14 cellular contexts compared by ENCODE assay signal in genomic region chr9:126334626-126335621, GRCh38. TPM values are rescaled to one million over a fixed set of nuclear protein-coding genes. Genes with fewer than 3 reads are reported as not detected.
DNase-seq lines count a peak whose midpoint lies in the region; ATAC-seq, FAIRE-seq and TF ChIP-seq lines count a peak whose summit lies in the region.
"Had no signal": no experiment of that assay in that cellular context is flagged by ENCODE, and none has a peak within 500 bp of the region (broad histone marks: within the 10 kb centered on the region; RNA-seq: fewer than 3 reads in every experiment).

No MANE protein-coding gene starts in this region.

- peaks cover 10% of the 10 kb centered on the region for H3K4me1 ChIP-seq in astrocyte (ENCODE audit: insufficient read depth, low read length)
- peaks cover 15 to 88% (median 50%) of the 10 kb centered on the region in 9 donors for H3K4me1 ChIP-seq in heart right ventricle
- H3K4me1 ChIP-seq in trophoblast cell (ENCODE audit: control insufficient read depth in 1 of 2, insufficient read depth in 2 of 2, low read length in 2 of 2): peaks cover 7 to 14% of the 10 kb centered on the region in 2 experiments

- H3K27me3 ChIP-seq in astrocyte (ENCODE audit: insufficient read depth, low read length) (no peaks in the 10 kb centered on the region), heart right ventricle (no peaks in the 10 kb centered on the region), trophoblast cell (ENCODE audit: insufficient read depth, low read length) (no peaks in the 10 kb centered on the region)

- H3K9me3 Mint-ChIP-seq in astrocyte (ENCODE audit: unreplicated experiment): no peaks in the 10 kb centered on the region
- H3K9me3 Mint-ChIP-seq in CD14-positive monocyte: peaks cover 0 to under 1% (median 0%) of the 10 kb centered on the region in 7 donors
- H3K9me3 Mint-ChIP-seq: activated T-helper 17 cell treated with anti-CD3 and anti-CD28 coated beads, Interleukin-2, amount 50 U/mL, for 72 hours had no signal

- H2BK12ac ChIP-seq in trophoblast cell (ENCODE audit: low read length): no peak overlapping the region

- no peak overlapping the region for H3K4ac ChIP-seq in trophoblast cell (ENCODE audit: low read depth, low read length)

- no peak overlapping the region for H2BK5ac ChIP-seq in trophoblast cell (ENCODE audit: low read depth, low read length, poor library complexity)

- H3K18ac ChIP-seq in trophoblast cell (ENCODE audit: low read length): peak overlapping the region; percentile 30

- H3K27me3 Mint-ChIP-seq in astrocyte (ENCODE audit: low read depth, unreplicated experiment) (no peaks in the 10 kb centered on the region), CD14-positive monocyte (ENCODE audit: low read depth in 3 of 3) (no peaks in the 10 kb centered on the region)
- H3K27me3 Mint-ChIP-seq: activated T-helper 17 cell treated with anti-CD3 and anti-CD28 coated beads, Interleukin-2, amount 50 U/mL, for 72 hours had no signal

- no peaks in the 10 kb centered on the region for H3K79me1 ChIP-seq in trophoblast cell (ENCODE audit: low read length)

- H3K9me3 ChIP-seq in astrocyte (ENCODE audit: insufficient read depth, low read depth, low read length): no peaks in the 10 kb centered on the region
- H3K9me3 ChIP-seq in heart right ventricle: no peaks in the 10 kb centered on the region
- no peaks in the 10 kb centered on the region for H3K9me3 ChIP-seq in trophoblast cell (ENCODE audit: insufficient read depth, low read depth, low read length)

- H3K4me3 Mint-ChIP-seq in astrocyte (ENCODE audit: unreplicated experiment): no peak overlapping the region
- H3K4me3 Mint-ChIP-seq in CD14-positive monocyte: no peak overlapping the region
- H3K4me3 Mint-ChIP-seq: activated T-helper 17 cell treated with anti-CD3 and anti-CD28 coated beads, Interleukin-2, amount 50 U/mL, for 72 hours had no signal

- ATAC-seq in heart right ventricle: peak; percentile 13 to 84 (median 75)
- no peak for ATAC-seq in HG02759 (IDR thresholded peaks at IDR 0.05; ENCODE audit: unreplicated experiment)
- ATAC-seq: activated T-helper 17 cell treated with anti-CD3 and anti-CD28 coated beads, Interleukin-2, amount 50 U/mL, for 72 hours had no signal

- H3K36me3 Mint-ChIP-seq in astrocyte (ENCODE audit: low read depth, unreplicated experiment): peaks cover under 1% of the 10 kb centered on the region
- H3K36me3 Mint-ChIP-seq in CD14-positive monocyte: peaks cover 3 to 9% of the 10 kb centered on the region in 2 donors

- 33 to 39% methylated on average over 8 of the region's 8 CpGs for WGBS in heart right ventricle, 2 donors
- WGBS in trophoblast cell (ENCODE audit: extremely low coverage, insufficient coverage, insufficient read length): no CpG with 5 or more reads among the region's 8 CpGs

- H3K79me2 ChIP-seq in astrocyte (ENCODE audit: insufficient read depth, low read length) (peaks cover 43% of the 10 kb centered on the region), trophoblast cell (ENCODE audit: control insufficient read depth, insufficient read depth, low read length, poor library complexity) (no peaks in the 10 kb centered on the region)

- H3K36me3 ChIP-seq in astrocyte (ENCODE audit: insufficient read depth, low read length) (no peaks in the 10 kb centered on the region), heart right ventricle (no peaks in the 10 kb centered on the region), trophoblast cell (ENCODE audit: control insufficient read depth in 1 of 2, insufficient read depth in 2 of 2, low read length in 2 of 2) (no peaks in the 10 kb centered on the region)

- H3K14ac ChIP-seq in trophoblast cell (ENCODE audit: low read length): no peak overlapping the region

- FAIRE-seq in astrocyte (lab: Jason Lieb, UNC): no peak

- H4K12ac ChIP-seq in trophoblast cell (ENCODE audit: low read depth, low read length): no peak overlapping the region

- H3K4me1 Mint-ChIP-seq in astrocyte (ENCODE audit: low read depth, unreplicated experiment) (peaks cover 12% of the 10 kb centered on the region), CD14-positive monocyte (peaks cover 81% of the 10 kb centered on the region)

- intact Hi-C loops in heart right ventricle (cut with DNase I): loop anchor here in 1 of 10 donors (5.0 kb wide), 1 partner anchor 88 kb away; no protein-coding TSS in a partner anchor
- intact Hi-C loops in CD14-positive monocyte (cut with micrococcal nuclease): no loop called here

- H4K8ac ChIP-seq in trophoblast cell (ENCODE audit: low read depth, low read length): no peak overlapping the region

- H3K4me2 ChIP-seq in astrocyte (ENCODE audit: low read length) (no peak overlapping the region), trophoblast cell (ENCODE audit: low read length) (no peak overlapping the region)

- H2AK5ac ChIP-seq in trophoblast cell (ENCODE audit: low read length): no peak overlapping the region

- H2AFZ ChIP-seq in astrocyte (ENCODE audit: low read depth, low read length) (no peak overlapping the region), trophoblast cell (ENCODE audit: insufficient read depth, low read length, poor library complexity) (no peak overlapping the region)

- H3K4me3 ChIP-seq in astrocyte (ENCODE audit: insufficient read depth, low read depth, low read length): no peak overlapping the region
- H3K4me3 ChIP-seq in heart right ventricle: peak overlapping the region in 5 of 10 donors; percentile 3 to 36 (median 18)
- peak overlapping the region; percentile 34 for H3K4me3 ChIP-seq in trophoblast cell (ENCODE audit: low read depth, low read length)

- no peak overlapping the region for H3K9ac ChIP-seq in astrocyte (ENCODE audit: low read length)
- no peak overlapping the region for H3K9ac ChIP-seq in trophoblast cell (ENCODE audit: low read length)

- no peak overlapping the region for H3K23ac ChIP-seq in trophoblast cell (ENCODE audit: low read length)

- H4K91ac ChIP-seq in trophoblast cell (ENCODE audit: low read depth, low read length): no peak overlapping the region

- peak; percentile 23 for DNase-seq in AG08395 (ENCODE audit: low spot score)
- DNase-seq in astrocyte (ENCODE audit: low read depth): peak; percentile 32
- DNase-seq in heart right ventricle: no peak
- DNase-seq in trophoblast cell: peak; percentile 65 to 89
- DNase-seq in CD14-positive monocyte (ENCODE audit: low spot score): no peak
- DNase-seq in DMS114 treated with DMSO at 0.1 percent for 48 hours (lab: John Stamatoyannopoulos, UW; ENCODE audit: unreplicated experiment): no peak
- no peak for DNase-seq in SKM-1 (lab: John Stamatoyannopoulos, UW; ENCODE audit: unreplicated experiment)
- DNase-seq: HCEC 1CT, KBM-7, NCI-H345, occipital lobe, SHP77 had no signal

- peaks cover 66% of the 10 kb centered on the region for H4K20me1 ChIP-seq in astrocyte (ENCODE audit: insufficient read depth, low read length)

- H3K27ac ChIP-seq in astrocyte (ENCODE audit: low read depth, low read length): no peak overlapping the region
- peak overlapping the region in 9 of 10 donors; percentile 19 to 81 (median 66) for H3K27ac ChIP-seq in heart right ventricle
- no peak overlapping the region for H3K27ac ChIP-seq in trophoblast cell (ENCODE audit: low read depth, low read length)

- TF ChIP-seq CTCF in astrocyte (IDR thresholded peaks at IDR 0.05; ENCODE audit: insufficient read depth, low read depth, low read length) (no peak), heart right ventricle (IDR thresholded peaks at IDR 0.05) (no peak), CD14-positive monocyte (IDR thresholded peaks at IDR 0.05) (no peak)

- H2BK120ac ChIP-seq in trophoblast cell (ENCODE audit: insufficient read depth, low read length, poor library complexity): no peak overlapping the region

- H3K27ac Mint-ChIP-seq in astrocyte (ENCODE audit: unreplicated experiment) (no peak overlapping the region), CD14-positive monocyte (peak overlapping the region in 3 of 7 donors; percentile 45 to 76 (median 54))
- H3K27ac Mint-ChIP-seq: activated T-helper 17 cell treated with anti-CD3 and anti-CD28 coated beads, Interleukin-2, amount 50 U/mL, for 72 hours had no signal

RNA-seq across cellular contexts. Expression of gene MVB12B, which starts 8.3 kb away (rescaled TPM):
- total RNA-seq in astrocyte (12.8 and 13.2 TPM in 2 replicates), heart right ventricle (10 to 100 TPM in 7 of 10 donors, 1 to 10 TPM in 3; 8.4 to 16.5 (median 11.2) TPM)
- polyA plus RNA-seq in heart right ventricle (1 to 10 TPM; 2.8 to 4.3 TPM), CD14-positive monocyte (1 to 10 TPM; 2.8 to 3.5 TPM)
- 13.2 and 13.4 TPM in 2 replicates for polyA plus RNA-seq in trophoblast cell (2013)

Comparison
In these comparisons a context has a peak if more than half of its experiments do, and no peak if none do; other contexts are left out.
1. DNase-seq: peak in AG08395 (single experiment), astrocyte (single experiment) and trophoblast cell (2 of 2); none in heart right ventricle (0 of 2), CD14-positive monocyte (single experiment), DMS114 treated with DMSO at 0.1 percent for 48 hours (single experiment) and SKM-1 (single experiment).
2. H3K27ac ChIP-seq: peak in heart right ventricle (9 of 10); none in astrocyte (single experiment) and trophoblast cell (single experiment).